ENCODE assay signal across 13 cellular contexts in genomic region chr1:201229771-201230635, GRCh38. TPM values are rescaled to one million over a fixed set of nuclear protein-coding genes. Genes with fewer than 3 reads are reported as not detected.
A peak's percentile ranks its signal among the peaks of the same experiment; 100 is the strongest.
DNase-seq lines count a peak whose midpoint lies in the region; ATAC-seq and TF ChIP-seq lines count a peak whose summit lies in the region.
"Had no signal": no experiment of that assay in that cellular context is flagged by ENCODE, and none has a peak within 500 bp of the region (broad histone marks: within the 10 kb centered on the region; RNA-seq: fewer than 3 reads in every experiment).

No MANE protein-coding gene starts in this region.

- no peaks in the 10 kb centered on the region for H3K4me1 Mint-ChIP-seq in activated CD4-positive, alpha-beta T cell treated with anti-CD3 and anti-CD28 coated beads, Interleukin-2, amount 10 ng/mL, durations not matched to agents 24 days and 14 days
- H3K4me1 Mint-ChIP-seq in activated CD4-positive, alpha-beta T cell treated with anti-CD3 and anti-CD28 coated beads for 36 hours = no peaks in the 10 kb centered on the region
- peaks cover 6% of the 10 kb centered on the region for H3K4me1 Mint-ChIP-seq in endodermal cell
- H3K4me1 Mint-ChIP-seq in progenitor cell of endocrine pancreas (ENCODE audit: low read depth) = peaks cover 2% of the 10 kb centered on the region
- no peaks in the 10 kb centered on the region for H3K4me1 Mint-ChIP-seq in immature natural killer cell

- WGBS in endodermal cell (ENCODE audit: insufficient coverage in 1 of 2, insufficient read length in 1 of 2), 2 experiments = 77 to 84% methylated on average over 4 to 6 of the region's 6 CpGs
- 64 to 69% methylated on average over 6 of the region's 6 CpGs for WGBS in thyroid gland, 2 donors

- H3K36me3 Mint-ChIP-seq in activated CD4-positive, alpha-beta T cell treated with anti-CD3 and anti-CD28 coated beads, Interleukin-2, amount 10 ng/mL, durations not matched to agents 24 days and 14 days (ENCODE audit: low read depth) = no peaks in the 10 kb centered on the region
- no peaks in the 10 kb centered on the region for H3K36me3 Mint-ChIP-seq in activated CD4-positive, alpha-beta T cell treated with anti-CD3 and anti-CD28 coated beads for 36 hours (ENCODE audit: low read depth)
- H3K36me3 Mint-ChIP-seq in endodermal cell (ENCODE audit: low read depth) = no peaks in the 10 kb centered on the region
- no peaks in the 10 kb centered on the region for H3K36me3 Mint-ChIP-seq in progenitor cell of endocrine pancreas (ENCODE audit: insufficient read depth)
- H3K36me3 Mint-ChIP-seq in immature natural killer cell = no peaks in the 10 kb centered on the region
- H3K36me3 Mint-ChIP-seq: activated naive CD8-positive, alpha-beta T cell had no signal

- peak; percentile 39 for DNase-seq in activated CD4-positive, alpha-beta T cell treated with anti-CD3 and anti-CD28 coated beads, Interleukin-2, amount 10 ng/mL, durations not matched to agents 24 days and 14 days
- no peak for DNase-seq in activated CD4-positive, alpha-beta T cell treated with anti-CD3 and anti-CD28 coated beads for 36 hours
- DNase-seq in PC-3 (peak; percentile 99), endodermal cell (peak; percentile 52), progenitor cell of endocrine pancreas (ENCODE audit: low spot score, unreplicated experiment) (no peak), immature natural killer cell (no peak), middle frontal gyrus (ENCODE audit: extremely low spot score, low spot score) (no peak), thyroid gland (no peak)
- DNase-seq: effector CD8-positive, alpha-beta T cell; NCI-H2227 treated with DMSO at 0.1 percent for 48 hours had no signal

- H3K9ac ChIP-seq in PC-3 (ENCODE audit: low read length) = no peak overlapping the region; the same call in 1 of the 2 replicates
- no peak overlapping the region for H3K9ac ChIP-seq in endodermal cell (ENCODE audit: extremely low read depth, low read length, poor library complexity, severe bottlenecking)

- BruUV-seq in PC-3 (replicated peaks; lab: Mats Ljungman, UMichigan) = no TSS peak

- POLR2A ChIA-PET in activated CD4-positive, alpha-beta T cell treated with anti-CD3 and anti-CD28 coated beads for 36 hours (lab: Charles Lee) = no interaction called here
- POLR2A ChIA-PET in PC-3 (lab: Charles Lee; ENCODE audit: unreplicated experiment) = interaction anchor here (0.7 kb wide), 1 partner anchor 24 kb away, joined by 5 read pairs; no protein-coding TSS in a partner anchor

- H3K4me3 ChIP-seq in PC-3 (ENCODE audit: low read length) = peak overlapping the region; percentile 3; the same call in 1 of the 2 replicates
- H3K4me3 ChIP-seq in endodermal cell (ENCODE audit: low read length) = no peak overlapping the region
- no peak overlapping the region for H3K4me3 ChIP-seq in thyroid gland (replicated peaks in 1 of 3)
- H3K4me3 ChIP-seq: SJSA1 had no signal

- no peak for ATAC-seq in activated CD4-positive, alpha-beta T cell treated with anti-CD3 and anti-CD28 coated beads for 36 hours
- ATAC-seq in PC-3 = peak; percentile 92

- H3K27me3 Mint-ChIP-seq in activated CD4-positive, alpha-beta T cell treated with anti-CD3 and anti-CD28 coated beads, Interleukin-2, amount 10 ng/mL, durations not matched to agents 24 days and 14 days = peaks cover 22% of the 10 kb centered on the region
- peaks cover 13% of the 10 kb centered on the region for H3K27me3 Mint-ChIP-seq in activated CD4-positive, alpha-beta T cell treated with anti-CD3 and anti-CD28 coated beads for 36 hours
- H3K27me3 Mint-ChIP-seq in endodermal cell (ENCODE audit: insufficient read depth) (peaks cover 10% of the 10 kb centered on the region), progenitor cell of endocrine pancreas (peaks cover 3% of the 10 kb centered on the region), immature natural killer cell (ENCODE audit: low read depth in 3 of 3) (peaks cover 2 to 11% (median 4%) of the 10 kb centered on the region in 3 donors)

- peak overlapping the region; percentile 59 for H3K4me2 ChIP-seq in PC-3 (ENCODE audit: low read length)

- H3K9me2 ChIP-seq in PC-3 (replicated peaks; ENCODE audit: low read length) = no peaks in the 10 kb centered on the region

- no peak overlapping the region for H3K4me3 Mint-ChIP-seq in activated CD4-positive, alpha-beta T cell treated with anti-CD3 and anti-CD28 coated beads, Interleukin-2, amount 10 ng/mL, durations not matched to agents 24 days and 14 days
- no peak overlapping the region for H3K4me3 Mint-ChIP-seq in activated CD4-positive, alpha-beta T cell treated with anti-CD3 and anti-CD28 coated beads for 36 hours
- H3K4me3 Mint-ChIP-seq in endodermal cell = no peak overlapping the region
- no peak overlapping the region for H3K4me3 Mint-ChIP-seq in progenitor cell of endocrine pancreas (ENCODE audit: low read depth)
- H3K4me3 Mint-ChIP-seq in immature natural killer cell = no peak overlapping the region
- H3K4me3 Mint-ChIP-seq: activated naive CD8-positive, alpha-beta T cell had no signal

- H4K20me1 ChIP-seq in PC-3 (ENCODE audit: low read length) = no peaks in the 10 kb centered on the region

- H3K4me1 ChIP-seq in PC-3 (ENCODE audit: insufficient read depth, low read length) (peaks cover 21% of the 10 kb centered on the region), endodermal cell (ENCODE audit: control insufficient read depth, insufficient read depth, low read length) (no peaks in the 10 kb centered on the region), thyroid gland (no peaks in the 10 kb centered on the region)
- H3K4me1 ChIP-seq: SJSA1 had no signal

- peak overlapping the region; percentile 43 for H2AFZ ChIP-seq in PC-3 (ENCODE audit: low read length)

- H3K27ac ChIP-seq in PC-3 (ENCODE audit: low read length) (peak overlapping the region; percentile 54), endodermal cell (ENCODE audit: low read depth, low read length) (no peak overlapping the region), thyroid gland (no peak overlapping the region)
- H3K27ac ChIP-seq: 22Rv1, SJSA1 had no signal

- peaks cover 9% of the 10 kb centered on the region for H3F3A ChIP-seq in PC-3 (ENCODE audit: low read length, unreplicated experiment)

- H3K36me3 ChIP-seq in PC-3 (ENCODE audit: low read depth, low read length) (no peaks in the 10 kb centered on the region), endodermal cell (ENCODE audit: control insufficient read depth, insufficient read depth, low read length) (no peaks in the 10 kb centered on the region), thyroid gland (no peaks in the 10 kb centered on the region)
- H3K36me3 ChIP-seq: SJSA1 had no signal

- H3K9me3 Mint-ChIP-seq in activated CD4-positive, alpha-beta T cell treated with anti-CD3 and anti-CD28 coated beads, Interleukin-2, amount 10 ng/mL, durations not matched to agents 24 days and 14 days = peaks cover 3% of the 10 kb centered on the region
- peaks cover 2% of the 10 kb centered on the region for H3K9me3 Mint-ChIP-seq in activated CD4-positive, alpha-beta T cell treated with anti-CD3 and anti-CD28 coated beads for 36 hours (ENCODE audit: low read depth)
- H3K9me3 Mint-ChIP-seq in endodermal cell (peaks cover 8% of the 10 kb centered on the region), progenitor cell of endocrine pancreas (ENCODE audit: low read depth) (peaks cover 13% of the 10 kb centered on the region), immature natural killer cell (peaks cover 0 to 5% (median 1%) of the 10 kb centered on the region in 6 donors)

- no peaks in the 10 kb centered on the region for H3K79me2 ChIP-seq in PC-3 (ENCODE audit: low read length)

- no peaks in the 10 kb centered on the region for H3K27me3 ChIP-seq in PC-3 (ENCODE audit: low read length)
- no peaks in the 10 kb centered on the region for H3K27me3 ChIP-seq in endodermal cell (ENCODE audit: control insufficient read depth, insufficient read depth, low read length, poor library complexity, severe bottlenecking)
- H3K27me3 ChIP-seq in thyroid gland = no peaks in the 10 kb centered on the region

- TF ChIP-seq POLR2A in thyroid gland (IDR thresholded peaks at IDR 0.05) = no peak

- TF ChIP-seq CTCF in PC-3 (conservative IDR thresholded peaks at IDR 0.05; ENCODE audit: low read depth, low read length) (peak; percentile 91), endodermal cell (conservative IDR thresholded peaks at IDR 0.05) (peak; percentile 59), progenitor cell of endocrine pancreas (IDR thresholded peaks at IDR 0.05; ENCODE audit: unreplicated experiment) (peak; percentile 34), thyroid gland (IDR thresholded peaks at IDR 0.05) (no peak)

- CTCF ChIA-PET in activated CD4-positive, alpha-beta T cell treated with anti-CD3 and anti-CD28 coated beads for 36 hours (lab: Charles Lee) = interaction anchor here (0.8 kb wide), 1 partner anchor 85 kb away, joined by 3 read pairs; no protein-coding TSS in a partner anchor
- CTCF ChIA-PET in PC-3 (lab: Charles Lee) = interaction anchor here (0.6 to 1.5 kb wide), 14 partner anchors 60 to 464 kb away, joined by 3 to 10 read pairs (median 4); no protein-coding TSS in a partner anchor

- intact Hi-C loops in activated CD4-positive, alpha-beta T cell treated with anti-CD3 and anti-CD28 coated beads, Interleukin-2, amount 10 ng/mL, durations not matched to agents 24 days and 14 days (cut with micrococcal nuclease) = no loop called here
- intact Hi-C loops in activated CD4-positive, alpha-beta T cell treated with anti-CD3 and anti-CD28 coated beads for 36 hours (cut with DNase I, micrococcal nuclease) = no loop called here
- intact Hi-C loops in PC-3 (cut with micrococcal nuclease) (loop anchor here (1.0 to 2.0 kb wide), 2 partner anchors 59 to 76 kb away; partner anchors contain the start of gene TMEM9), thyroid gland (cut with DNase I) (no loop called here)

- H3K9me3 ChIP-seq in PC-3 (ENCODE audit: low read length) (no peaks in the 10 kb centered on the region), endodermal cell (ENCODE audit: control insufficient read depth, low read length) (no peaks in the 10 kb centered on the region), thyroid gland (no peaks in the 10 kb centered on the region)

- no peak overlapping the region for H3K27ac Mint-ChIP-seq in activated CD4-positive, alpha-beta T cell treated with anti-CD3 and anti-CD28 coated beads, Interleukin-2, amount 10 ng/mL, durations not matched to agents 24 days and 14 days
- H3K27ac Mint-ChIP-seq in activated CD4-positive, alpha-beta T cell treated with anti-CD3 and anti-CD28 coated beads for 36 hours = no peak overlapping the region
- H3K27ac Mint-ChIP-seq in endodermal cell = peak overlapping the region; percentile 80
- H3K27ac Mint-ChIP-seq in progenitor cell of endocrine pancreas = no peak overlapping the region
- no peak overlapping the region for H3K27ac Mint-ChIP-seq in immature natural killer cell
- H3K27ac Mint-ChIP-seq: activated naive CD8-positive, alpha-beta T cell had no signal

RNA-seq across cellular contexts. Expression of gene IGFN1, which starts 39.4 kb away (rescaled TPM):
- not detected in 2 replicates for total RNA-seq in activated CD4-positive, alpha-beta T cell treated with anti-CD3 and anti-CD28 coated beads, Interleukin-2, amount 10 ng/mL, durations not matched to agents 24 days and 14 days
- not detected for total RNA-seq in activated CD4-positive, alpha-beta T cell treated with anti-CD3 and anti-CD28 coated beads for 36 hours
- total RNA-seq in PC-3 (2014; rRNA removed) (0.04 and 0.63 TPM in 2 replicates), endodermal cell (not detected), progenitor cell of endocrine pancreas (0.38 and 0.44 TPM in 2 replicates), thyroid gland (10 to 100 TPM; 16.2 to 78.6 (median 33.0) TPM)
- 0.18 TPM for polyA plus RNA-seq in endodermal cell (2013, experiment 1 of 2)
- polyA plus RNA-seq in endodermal cell (2013, experiment 2 of 2) = not detected
- not detected for polyA plus RNA-seq in immature natural killer cell

RNA-seq across cellular contexts. Expression of gene PKP1, which starts 53.3 kb away (rescaled TPM):
- total RNA-seq in activated CD4-positive, alpha-beta T cell treated with anti-CD3 and anti-CD28 coated beads, Interleukin-2, amount 10 ng/mL, durations not matched to agents 24 days and 14 days = not detected in 2 replicates
- total RNA-seq in activated CD4-positive, alpha-beta T cell treated with anti-CD3 and anti-CD28 coated beads for 36 hours = not detected
- total RNA-seq in PC-3 (2014; rRNA removed) (211 and 259 TPM in 2 replicates), endodermal cell (under 1 TPM; 0.18 to 0.44 TPM), progenitor cell of endocrine pancreas (not detected in 2 replicates), thyroid gland (under 1 TPM in 3 of 4 donors, not detected in 1; 0.11 to 0.94 (median 0.54) TPM)
- polyA plus RNA-seq in endodermal cell (2013, experiment 1 of 2) = not detected
- polyA plus RNA-seq in endodermal cell (2013, experiment 2 of 2) = not detected
- not detected for polyA plus RNA-seq in immature natural killer cell
- total RNA-seq: SJSA1 had no signal

Comparison
In these comparisons a context has a peak if more than half of its experiments do, and no peak if none do; other contexts are left out.
1. DNase-seq: peak in activated CD4-positive, alpha-beta T cell treated with anti-CD3 and anti-CD28 coated beads, Interleukin-2, amount 10 ng/mL, durations not matched to agents 24 days and 14 days (single experiment), PC-3 (single experiment) and endodermal cell (single experiment); none in activated CD4-positive, alpha-beta T cell treated with anti-CD3 and anti-CD28 coated beads for 36 hours (single experiment), progenitor cell of endocrine pancreas (single experiment), immature natural killer cell (0 of 3), middle frontal gyrus (single experiment) and thyroid gland (0 of 2).
2. CTCF ChIP-seq: peak in PC-3 (single experiment), endodermal cell (single experiment) and progenitor cell of endocrine pancreas (single experiment); none in thyroid gland (0 of 6).
3. RNA of gene IGFN1, which starts 39.4 kb away (total RNA-seq): 16.2 to 78.6 TPM in thyroid gland; 0.38 to 0.44 TPM in progenitor cell of endocrine pancreas, not detected in endodermal cell, 0.04 to 0.63 TPM in PC-3, not detected in activated CD4-positive, alpha-beta T cell treated with anti-CD3 and anti-CD28 coated beads, Interleukin-2, amount 10 ng/mL, durations not matched to agents 24 days and 14 days and not detected in activated CD4-positive, alpha-beta T cell treated with anti-CD3 and anti-CD28 coated beads for 36 hours; every median in the first group is over 10 times any median in the second.
4. RNA of gene PKP1, which starts 53.3 kb away (total RNA-seq): 211 to 259 TPM in PC-3; 0.11 to 0.94 TPM in thyroid gland, 0.18 to 0.44 TPM in endodermal cell, not detected in activated CD4-positive, alpha-beta T cell treated with anti-CD3 and anti-CD28 coated beads for 36 hours, not detected in activated CD4-positive, alpha-beta T cell treated with anti-CD3 and anti-CD28 coated beads, Interleukin-2, amount 10 ng/mL, durations not matched to agents 24 days and 14 days and not detected in progenitor cell of endocrine pancreas; every median in the first group is over 100 times any median in the second.